10 cellular contexts compared by ENCODE assay signal in the genomic region with DNA sequence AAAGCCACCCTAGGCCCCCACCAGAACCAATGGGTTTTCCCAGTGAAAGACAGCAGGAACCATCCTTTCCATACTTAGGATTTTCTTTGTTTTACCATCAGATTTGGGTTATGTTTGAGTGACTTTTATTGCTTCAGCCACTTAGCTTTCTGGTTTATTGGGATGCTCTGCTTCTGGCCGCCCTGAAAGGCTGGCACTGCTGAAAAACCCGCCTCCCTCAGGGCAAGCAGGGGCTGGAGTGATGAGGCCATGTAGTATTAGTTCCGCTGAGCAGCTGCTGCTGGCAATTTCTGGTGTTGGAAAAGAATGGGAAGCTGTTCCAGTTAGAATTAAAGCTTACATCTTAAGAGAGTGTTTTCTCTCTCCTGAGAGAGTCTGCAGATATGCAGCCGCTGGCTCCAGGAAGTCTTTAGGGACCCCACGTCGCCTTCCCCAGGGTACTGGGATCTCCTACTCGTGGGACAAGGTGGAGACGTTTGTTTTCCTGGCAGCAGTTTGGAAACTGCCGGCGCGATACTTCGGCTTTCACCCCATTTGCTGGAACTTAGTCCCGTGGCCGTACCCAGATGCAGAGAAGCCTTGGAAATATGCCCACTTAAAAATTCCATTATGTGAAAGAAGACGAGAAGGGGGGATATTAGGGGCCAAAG.
DNase-seq lines count a peak whose midpoint lies in the region; ATAC-seq and TF ChIP-seq lines count a peak whose summit lies in the region.
"Had no signal": no experiment of that assay in that cellular context is flagged by ENCODE, and none has a peak within 500 bp of the region (broad histone marks: within the 10 kb centered on the region; RNA-seq: fewer than 3 reads in every experiment).

No MANE protein-coding gene starts in this region.

- peaks cover 0 to 7% (median 0%) of the 10 kb centered on the region in 3 donors for H3K27me3 Mint-ChIP-seq in immature natural killer cell (ENCODE audit: low read depth in 3 of 3)

- H3K4me1 ChIP-seq in transverse colon: peaks cover 0 to 25% (median 0%) of the 10 kb centered on the region in 4 donors

- intact Hi-C loops in transverse colon (cut with DNase I; ENCODE audit: low total_unique reads): no loop called here

- H3K27me3 ChIP-seq in transverse colon: no peaks in the 10 kb centered on the region

- H3K4me1 Mint-ChIP-seq in immature natural killer cell: peaks cover 77 to 97% of the 10 kb centered on the region in 2 donors

- DNase-seq in DMS 273 (lab: John Stamatoyannopoulos, UW; ENCODE audit: unreplicated experiment) (peak; percentile 68), DMS 273 treated with DMSO at 0.1 percent for 48 hours (lab: John Stamatoyannopoulos, UW) (no peak), epithelial cell of esophagus (ENCODE audit: low read depth) (peak; percentile 37), myocyte (ENCODE audit: low read depth) (peak; percentile 50), transverse colon (no peak), immature natural killer cell (no peak)
- no peak for DNase-seq in activated CD4-positive, alpha-beta T cell treated with anti-CD3 and anti-CD28 coated beads, Interleukin-2, amount 50 U/mL, for 4 hours
- DNase-seq: NCI-H774 had no signal

- H3K9me3 ChIP-seq in transverse colon: no peaks in the 10 kb centered on the region

- no peaks in the 10 kb centered on the region for H3K9me3 Mint-ChIP-seq in immature natural killer cell

- WGBS in transverse colon (ENCODE audit: low coverage in 1 of 2), 2 donors: 63 to 83% methylated on average over 1 to 15 of the region's 15 CpGs

- H3K4me3 Mint-ChIP-seq in immature natural killer cell: no peak overlapping the region

- peak overlapping the region; percentile 14 to 52 (median 50) for H3K27ac ChIP-seq in transverse colon
- H3K27ac ChIP-seq: 22Rv1 had no signal

- no peak for ATAC-seq in GM19023 (IDR thresholded peaks at IDR 0.05; ENCODE audit: unreplicated experiment)

- H3K36me3 Mint-ChIP-seq in immature natural killer cell: peaks cover 0 to 4% (median 0%) of the 10 kb centered on the region in 3 donors

- no peak for TF ChIP-seq CTCF in epithelial cell of esophagus (IDR thresholded peaks at IDR 0.05; ENCODE audit: insufficient read depth, low read depth, low read length, missing control alignments)
- no peak for TF ChIP-seq CTCF in transverse colon (IDR thresholded peaks at IDR 0.05)

- no peak for TF ChIP-seq POLR2A in transverse colon (IDR thresholded peaks at IDR 0.05)

- H3K27ac Mint-ChIP-seq in immature natural killer cell: peak overlapping the region in 3 of 6 donors; percentile 37 to 73 (median 56)

- TF ChIP-seq EP300 in transverse colon (IDR thresholded peaks at IDR 0.05; ENCODE audit: low read depth): no peak

- in situ Hi-C loops in transverse colon (cut with MboI; ENCODE audit: low pct_ligation_motif_present in 1 of 4, low pct_unique_long_range_greater_than_20kb in 1 of 4, low sequenced_read_pairs in 3 of 4): no loop called here

- no peaks in the 10 kb centered on the region for H3K36me3 ChIP-seq in transverse colon

- H3K4me3 ChIP-seq in epithelial cell of esophagus (ENCODE audit: low read length) (peak overlapping the region; percentile 10), transverse colon (peak overlapping the region in 2 of 4 donors; percentile 12 to 36)

Comparison
In these comparisons a context has a peak if more than half of its experiments do, and no peak if none do; other contexts are left out.
1. DNase-seq: peak in DMS 273 (single experiment), epithelial cell of esophagus (single experiment) and myocyte (single experiment); none in DMS 273 treated with DMSO at 0.1 percent for 48 hours (single experiment), transverse colon (single experiment), immature natural killer cell (0 of 3) and activated CD4-positive, alpha-beta T cell treated with anti-CD3 and anti-CD28 coated beads, Interleukin-2, amount 50 U/mL, for 4 hours (0 of 2).